In genomic region chr6:53673138-53673801, GRCh38 we compare ENCODE assay signal across 1 cellular context.
TF ChIP-seq lines count a peak whose summit lies in the region.

No MANE protein-coding gene starts in this region.

TF ChIP-seq in A549, 52 proteins besides CTCF, POLR2A, EP300 and RAD21 (continued from another document):
- no peak for TF ChIP-seq ATOH8 (CRISPR knock-in tag; IDR thresholded peaks at IDR 0.05; ENCODE audit: low read depth)
- TF ChIP-seq MYC (IDR thresholded peaks at IDR 0.05; ENCODE audit: borderline replicate concordance, low read length): no peak
- TF ChIP-seq NFE2L2 (conservative IDR thresholded peaks at IDR 0.05; ENCODE audit: low read length): no peak
- no peak for TF ChIP-seq TP53 (CRISPR knock-in tag; IDR thresholded peaks at IDR 0.05)
- TF ChIP-seq SREBF2 (IDR thresholded peaks at IDR 0.05): no peak
TF ChIP-seq in A549: peak in this region for 4.
